Comparison of ENCODE assay signal across 8 cellular contexts in genomic region chr1:33472349-33472980, GRCh38. TPM values are rescaled to one million over a fixed set of nuclear protein-coding genes. Genes with fewer than 3 reads are reported as not detected.
DNase-seq lines count a peak whose midpoint lies in the region; ATAC-seq, FAIRE-seq and TF ChIP-seq lines count a peak whose summit lies in the region.

ZSCAN20 (plus strand) TSS chr1:33472645; CDS start chr1:33479289, 6,644 bp downstream.

- no peaks in the 10 kb centered on the region for H3K27me3 ChIP-seq in RWPE2 (ENCODE audit: insufficient read depth, poor library complexity, severe bottlenecking)

- H3K4me1 Mint-ChIP-seq in natural killer cell treated with Interleukin-12 subunit alpha and Interleukin-12 subunit beta and Interleukin-15 and Interleukin-18, amount 100 ng/mL, for 72 hours (ENCODE audit: low read depth in 2 of 2) = peaks cover 15 to 23% of the 10 kb centered on the region in 2 donors

- peak; percentile 90 for ATAC-seq in RWPE2 (ENCODE audit: low read depth)
- ATAC-seq in natural killer cell treated with Interleukin-12 subunit alpha and Interleukin-12 subunit beta and Interleukin-15 and Interleukin-18, amount 100 ng/mL, for 72 hours = peak; percentile 98

- H3K9me3 ChIP-seq in RWPE2 (ENCODE audit: severe bottlenecking) = no peaks in the 10 kb centered on the region

- TF ChIP-seq POLR2A in H54 (IDR thresholded peaks at IDR 0.05; ENCODE audit: low read depth, low read length) = peak; percentile 55

- peak within 1 kb of the TSS; percentile 84 for H3K4me3 Mint-ChIP-seq in natural killer cell treated with Interleukin-12 subunit alpha and Interleukin-12 subunit beta and Interleukin-15 and Interleukin-18, amount 100 ng/mL, for 72 hours

- peaks cover 3% of the 10 kb centered on the region for H3K4me1 ChIP-seq in RWPE2 (ENCODE audit: insufficient read depth, poor library complexity, severe bottlenecking)

- peak within 1 kb of the TSS; percentile 48 for H3K4me3 ChIP-seq in RWPE2 (ENCODE audit: severe bottlenecking)
- H3K4me3 ChIP-seq in fibroblast of the aortic adventitia (ENCODE audit: low read depth, low read length) = peak within 1 kb of the TSS; percentile 87

- peak within 1 kb of the TSS; percentile 25 for H3K27ac ChIP-seq in RWPE2 (ENCODE audit: poor library complexity, severe bottlenecking)

- DNase-seq in EL = peak; percentile 99
- DNase-seq in H54 (ENCODE audit: insufficient read length, low spot score) = peak; percentile 88
- peak; percentile 97 for DNase-seq in LoVo (ENCODE audit: low spot score)
- DNase-seq in RWPE2 (ENCODE audit: low spot score) = peak; percentile 96
- DNase-seq in activated effector memory CD4-positive, alpha-beta T cell treated with Interleukin-2 at 50 U/mL for 16 hours = peak; percentile 78
- peak; percentile 98 for DNase-seq in fibroblast of the aortic adventitia (ENCODE audit: low read depth)
- peak; percentile 93 for DNase-seq in natural killer cell treated with Interleukin-12 subunit alpha and Interleukin-12 subunit beta and Interleukin-15 and Interleukin-18, amount 100 ng/mL, for 72 hours (ENCODE audit: low spot score)
- DNase-seq in stimulated activated naive CD4-positive, alpha-beta T cell treated with Interleukin-2 at 50 U/mL for 16 hours (lab: John Stamatoyannopoulos, UW) = peak; percentile 89

- no peaks in the 10 kb centered on the region for H3K36me3 ChIP-seq in RWPE2 (ENCODE audit: low read depth)

- H3K27ac Mint-ChIP-seq in natural killer cell treated with Interleukin-12 subunit alpha and Interleukin-12 subunit beta and Interleukin-15 and Interleukin-18, amount 100 ng/mL, for 72 hours = peak within 1 kb of the TSS; percentile 42 to 84

- peak; percentile 86 for FAIRE-seq in H54 (lab: Jason Lieb, UNC)

- TF ChIP-seq CTCF in RWPE2 (IDR thresholded peaks at IDR 0.05; ENCODE audit: poor library complexity, severe bottlenecking) (no peak), fibroblast of the aortic adventitia (IDR thresholded peaks at IDR 0.05; ENCODE audit: insufficient read depth, low read length) (no peak)

- no peaks in the 10 kb centered on the region for H3K9me3 Mint-ChIP-seq in natural killer cell treated with Interleukin-12 subunit alpha and Interleukin-12 subunit beta and Interleukin-15 and Interleukin-18, amount 100 ng/mL, for 72 hours

- no peaks in the 10 kb centered on the region for H3K27me3 Mint-ChIP-seq in natural killer cell treated with Interleukin-12 subunit alpha and Interleukin-12 subunit beta and Interleukin-15 and Interleukin-18, amount 100 ng/mL, for 72 hours

- no peaks in the 10 kb centered on the region for H3K36me3 Mint-ChIP-seq in natural killer cell treated with Interleukin-12 subunit alpha and Interleukin-12 subunit beta and Interleukin-15 and Interleukin-18, amount 100 ng/mL, for 72 hours

RNA-seq across cellular contexts. Expression of gene ZSCAN20, which starts in this region (rescaled TPM):
- total RNA-seq in fibroblast of the aortic adventitia (ENCODE audit: low replicate concordance) = 6.2 and 6.7 TPM in 2 replicates
- 1 to 10 TPM; 4.9 to 6.2 TPM for total RNA-seq in natural killer cell treated with Interleukin-12 subunit alpha and Interleukin-12 subunit beta and Interleukin-15 and Interleukin-18, amount 100 ng/mL, for 72 hours

Comparison
In these comparisons a context has a peak if more than half of its experiments do, and no peak if none do; other contexts are left out.
1. Peak in every context shown above with its lines: DNase-seq, ATAC-seq, H3K4me3 ChIP-seq and H3K27ac ChIP-seq.